1 cellular context compared by ENCODE assay signal in the genomic region with DNA sequence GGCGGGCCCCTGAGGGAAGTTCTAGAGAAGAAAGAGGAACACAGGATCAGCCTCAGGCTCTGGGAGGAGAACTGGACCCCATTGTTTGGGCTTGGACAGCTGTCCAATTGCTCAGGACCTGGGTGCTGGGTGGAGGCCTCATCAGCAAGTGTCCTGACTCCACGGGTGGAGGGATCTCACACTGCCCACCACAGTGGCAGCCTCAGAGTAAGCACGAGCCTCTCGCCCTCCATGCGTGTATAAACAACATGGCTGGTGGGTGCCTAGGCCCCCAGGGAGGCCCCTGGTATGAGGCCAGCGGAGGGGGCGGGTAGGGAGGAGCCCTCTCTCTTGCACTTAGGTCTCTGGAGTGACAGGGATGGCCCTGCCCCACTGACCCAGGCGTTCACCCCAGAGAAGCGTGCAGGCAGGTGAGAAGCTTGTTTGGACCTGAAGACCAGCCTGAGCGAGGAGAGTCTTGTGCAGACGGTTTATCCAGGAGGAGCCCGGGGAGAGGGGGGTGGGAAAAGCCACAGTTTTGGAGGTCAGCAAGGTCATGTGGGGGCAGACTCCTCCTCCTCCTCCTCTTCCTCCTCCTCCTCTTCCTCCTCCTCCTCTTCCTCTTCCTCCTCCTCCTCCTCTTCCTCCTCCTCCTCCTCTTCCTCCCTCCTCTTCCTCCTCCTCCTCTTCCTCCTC.
TF ChIP-seq lines count a peak whose summit lies in the region.

No MANE protein-coding gene starts in this region.

TF ChIP-seq in HepG2, 621 proteins besides CTCF, POLR2A, EP300 and RAD21 (continued from another document):
- TF ChIP-seq XRCC5 (optimal IDR thresholded peaks at IDR 0.05; ENCODE audit: low read length) (peak; percentile 22), PCBP2 (optimal IDR thresholded peaks at IDR 0.05; ENCODE audit: low read depth, low read length, poor library complexity, severe bottlenecking) (peak; percentile 51)
